ENCODE assay signal across 37 cellular contexts in genomic region chr1:74237035-74237434, GRCh38. TPM values are rescaled to one million over a fixed set of nuclear protein-coding genes. Genes with fewer than 3 reads are reported as not detected.
"Had no signal": no experiment of that assay in that cellular context is flagged by ENCODE, and none has a peak within 500 bp of the region (broad histone marks: within the 10 kb centered on the region; RNA-seq: fewer than 3 reads in every experiment).

No MANE protein-coding gene starts in this region.

- H3K4me3 ChIP-seq: ascending aorta, cardiac muscle cell had no signal

- H3K4me1 ChIP-seq: ascending aorta had no signal

- H3K9me3 ChIP-seq: ascending aorta had no signal

- H3K4me3 Mint-ChIP-seq: activated B cell treated with CpG ODN at 0.5 μM for 24 hours; activated CD4-positive, alpha-beta memory T cell treated with anti-CD3 and anti-CD28 coated beads for 36 hours; activated CD4-positive, alpha-beta T cell treated with anti-CD3 and anti-CD28 coated beads, Interleukin-2, amount 10 ng/mL, durations not matched to agents 24 days and 14 days; activated CD8-positive, alpha-beta T cell treated with anti-CD3 and anti-CD28 coated beads for 36 hours; activated naive CD4-positive, alpha-beta T cell treated with anti-CD3 and anti-CD28 coated beads, Interleukin-2, amount 10 ng/mL, durations not matched to agents 7 days and 5 days; activated naive CD4-positive, alpha-beta T cell treated with anti-CD3 and anti-CD28 coated beads, Interleukin-2, amount 50 U/mL, for 24 hours; activated naive CD8-positive, alpha-beta T cell; activated naive CD8-positive, alpha-beta T cell treated with anti-CD3 and anti-CD28 coated beads, Interleukin-2, amount 10 ng/mL, durations not matched to agents 7 days and 5 days; activated naive CD8-positive, alpha-beta T cell treated with anti-CD3 and anti-CD28 coated beads, Interleukin-2, amount 50 U/mL, for 24 hours; activated T-cell treated with anti-CD3 and anti-CD28 coated beads, Interleukin-2, amount 50 U/mL, for 4 hours; activated T-cell treated with anti-CD3 and anti-CD28 coated beads, Interleukin-2, amount 50 U/mL, for 72 hours; activated T-helper 1 cell treated with anti-CD3 and anti-CD28 coated beads, Interleukin-12 subunit alpha, Interleukin-12 subunit beta, Interleukin-2, Interleukin-4 antibody, amounts not matched to agents 30 ng/mL and 10 ng/mL and 1 ng/mL, durations not matched to agents 14 hours and 24 hours and 36 hours; brain; T-helper 1 cell treated with Interleukin-12 subunit alpha and Interleukin-12 subunit beta and Interleukin-4 antibody, amounts not matched to agents 30 μg/mL and 1 μg/mL, for 36 hours; T-helper 2 cell treated with Interferon-gamma antibody and Interleukin-4, amounts not matched to agents 5 μg/mL and 100 μg/mL, for 36 hours had no signal

- H3K27ac Mint-ChIP-seq: activated B cell treated with CpG ODN at 0.5 μM for 24 hours; activated CD4-positive, alpha-beta memory T cell treated with anti-CD3 and anti-CD28 coated beads for 36 hours; activated CD4-positive, alpha-beta T cell treated with anti-CD3 and anti-CD28 coated beads, Interleukin-2, amount 10 ng/mL, durations not matched to agents 24 days and 14 days; activated CD8-positive, alpha-beta T cell treated with anti-CD3 and anti-CD28 coated beads for 36 hours; activated naive CD4-positive, alpha-beta T cell treated with anti-CD3 and anti-CD28 coated beads, Interleukin-2, amount 10 ng/mL, durations not matched to agents 7 days and 5 days; activated naive CD4-positive, alpha-beta T cell treated with anti-CD3 and anti-CD28 coated beads, Interleukin-2, amount 50 U/mL, for 24 hours; activated naive CD8-positive, alpha-beta T cell; activated naive CD8-positive, alpha-beta T cell treated with anti-CD3 and anti-CD28 coated beads, Interleukin-2, amount 10 ng/mL, durations not matched to agents 7 days and 5 days; activated naive CD8-positive, alpha-beta T cell treated with anti-CD3 and anti-CD28 coated beads, Interleukin-2, amount 50 U/mL, for 24 hours; activated T-cell treated with anti-CD3 and anti-CD28 coated beads, Interleukin-2, amount 50 U/mL, for 72 hours; activated T-helper 1 cell treated with anti-CD3 and anti-CD28 coated beads, Interleukin-12 subunit alpha, Interleukin-12 subunit beta, Interleukin-2, Interleukin-4 antibody, amounts not matched to agents 30 ng/mL and 10 ng/mL and 1 ng/mL, durations not matched to agents 14 hours and 24 hours and 36 hours; activated T-helper 2 cell treated with anti-CD3 and anti-CD28 coated beads, Interferon-gamma antibody, Interleukin-2, Interleukin-4, amounts not matched to agents 10 μg/mL and 5 μg/mL and 100 μg/mL, durations not matched to agents 14 hours and 24 hours and 36 hours; brain; T-helper 1 cell treated with Interleukin-12 subunit alpha and Interleukin-12 subunit beta and Interleukin-4 antibody, amounts not matched to agents 30 μg/mL and 1 μg/mL, for 36 hours; T-helper 2 cell treated with Interferon-gamma antibody and Interleukin-4, amounts not matched to agents 5 μg/mL and 100 μg/mL, for 36 hours had no signal

- H3K4me1 Mint-ChIP-seq: activated B cell treated with CpG ODN at 0.5 μM for 24 hours; activated CD4-positive, alpha-beta T cell treated with anti-CD3 and anti-CD28 coated beads, Interleukin-2, amount 10 ng/mL, durations not matched to agents 24 days and 14 days; activated naive CD4-positive, alpha-beta T cell treated with anti-CD3 and anti-CD28 coated beads, Interleukin-2, amount 10 ng/mL, durations not matched to agents 7 days and 5 days; activated naive CD4-positive, alpha-beta T cell treated with anti-CD3 and anti-CD28 coated beads, Interleukin-2, amount 50 U/mL, for 24 hours; activated naive CD8-positive, alpha-beta T cell treated with anti-CD3 and anti-CD28 coated beads, Interleukin-2, amount 10 ng/mL, durations not matched to agents 7 days and 5 days; activated naive CD8-positive, alpha-beta T cell treated with anti-CD3 and anti-CD28 coated beads, Interleukin-2, amount 50 U/mL, for 24 hours; brain had no signal

- H3K36me3 Mint-ChIP-seq: activated CD4-positive, alpha-beta memory T cell treated with anti-CD3 and anti-CD28 coated beads for 36 hours; activated naive CD4-positive, alpha-beta T cell treated with anti-CD3 and anti-CD28 coated beads, Interleukin-2, amount 10 ng/mL, durations not matched to agents 7 days and 5 days; activated naive CD8-positive, alpha-beta T cell treated with anti-CD3 and anti-CD28 coated beads, Interleukin-2, amount 10 ng/mL, durations not matched to agents 7 days and 5 days had no signal

- H3K27me3 ChIP-seq: ascending aorta, cardiac muscle cell had no signal

- H3K27me3 Mint-ChIP-seq: activated B cell treated with CpG ODN at 0.5 μM for 24 hours; activated CD4-positive, alpha-beta memory T cell treated with anti-CD3 and anti-CD28 coated beads for 36 hours; activated CD4-positive, alpha-beta T cell treated with anti-CD3 and anti-CD28 coated beads, Interleukin-2, amount 10 ng/mL, durations not matched to agents 24 days and 14 days; activated CD8-positive, alpha-beta T cell treated with anti-CD3 and anti-CD28 coated beads for 36 hours; activated naive CD4-positive, alpha-beta T cell treated with anti-CD3 and anti-CD28 coated beads, Interleukin-2, amount 10 ng/mL, durations not matched to agents 7 days and 5 days; activated naive CD4-positive, alpha-beta T cell treated with anti-CD3 and anti-CD28 coated beads, Interleukin-2, amount 50 U/mL, for 24 hours; activated naive CD8-positive, alpha-beta T cell; activated naive CD8-positive, alpha-beta T cell treated with anti-CD3 and anti-CD28 coated beads, Interleukin-2, amount 10 ng/mL, durations not matched to agents 7 days and 5 days; activated naive CD8-positive, alpha-beta T cell treated with anti-CD3 and anti-CD28 coated beads, Interleukin-2, amount 50 U/mL, for 24 hours; brain had no signal

- H3K9me3 Mint-ChIP-seq: activated CD4-positive, alpha-beta T cell treated with anti-CD3 and anti-CD28 coated beads, Interleukin-2, amount 10 ng/mL, durations not matched to agents 24 days and 14 days; activated CD8-positive, alpha-beta T cell treated with anti-CD3 and anti-CD28 coated beads for 36 hours; activated naive CD4-positive, alpha-beta T cell treated with anti-CD3 and anti-CD28 coated beads, Interleukin-2, amount 10 ng/mL, durations not matched to agents 7 days and 5 days; activated naive CD8-positive, alpha-beta T cell treated with anti-CD3 and anti-CD28 coated beads, Interleukin-2, amount 10 ng/mL, durations not matched to agents 7 days and 5 days; activated T-helper 1 cell treated with anti-CD3 and anti-CD28 coated beads, Interleukin-12 subunit alpha, Interleukin-12 subunit beta, Interleukin-2, Interleukin-4 antibody, amounts not matched to agents 30 ng/mL and 10 ng/mL and 1 ng/mL, durations not matched to agents 14 hours and 24 hours and 36 hours; activated T-helper 2 cell treated with anti-CD3 and anti-CD28 coated beads, Interferon-gamma antibody, Interleukin-2, Interleukin-4, amounts not matched to agents 10 μg/mL and 5 μg/mL and 100 μg/mL, durations not matched to agents 14 hours and 24 hours and 36 hours; T-helper 1 cell treated with Interleukin-12 subunit alpha and Interleukin-12 subunit beta and Interleukin-4 antibody, amounts not matched to agents 30 μg/mL and 1 μg/mL, for 36 hours; T-helper 2 cell treated with Interferon-gamma antibody and Interleukin-4, amounts not matched to agents 5 μg/mL and 100 μg/mL, for 36 hours had no signal

- ATAC-seq: activated CD8-positive, alpha-beta T cell treated with anti-CD3 and anti-CD28 coated beads for 36 hours; activated naive CD8-positive, alpha-beta T cell treated with anti-CD3 and anti-CD28 coated beads, Interleukin-2, amount 50 U/mL, for 24 hours; activated T-cell treated with anti-CD3 and anti-CD28 coated beads, Interleukin-2, amount 50 U/mL, for 4 hours; activated T-cell treated with anti-CD3 and anti-CD28 coated beads, Interleukin-2, amount 50 U/mL, for 72 hours had no signal

- H3K36me3 ChIP-seq: cardiac muscle cell had no signal

- H3K27ac ChIP-seq: ascending aorta, cardiac muscle cell, VCaP had no signal

- DNase-seq: activated B cell treated with CpG ODN at 0.5 μM for 24 hours; activated CD4-positive, alpha-beta memory T cell treated with anti-CD3 and anti-CD28 coated beads for 36 hours; activated CD4-positive, alpha-beta T cell treated with anti-CD3 and anti-CD28 coated beads for 4 hours; activated CD4-positive, alpha-beta T cell treated with anti-CD3 and anti-CD28 coated beads, Interleukin-2, amount 10 ng/mL, durations not matched to agents 24 days and 14 days; activated CD4-positive, alpha-beta T cell treated with anti-CD3 and anti-CD28 coated beads, Interleukin-2, amount 50 U/mL, for 1 hour; activated CD4-positive, alpha-beta T cell treated with anti-CD3 and anti-CD28 coated beads, Interleukin-2, amount 50 U/mL, for 4 hours; activated CD4-positive, CD25-positive, alpha-beta regulatory T cell treated with anti-CD3 and anti-CD28 coated beads, Interleukin-2, amount 50 U/mL, for 72 hours; activated CD8-positive, alpha-beta memory T cell treated with anti-CD3 and anti-CD28 coated beads, Interleukin-2, amount 50 U/mL, for 4 hours; activated CD8-positive, alpha-beta T cell treated with anti-CD3 and anti-CD28 coated beads for 36 hours; activated effector memory CD4-positive, alpha-beta T cell treated with Interleukin-2 at 50 U/mL for 16 hours; activated gamma-delta T cell; activated naive CD4-positive, alpha-beta T cell treated with anti-CD3 and anti-CD28 coated beads, Interleukin-2, amount 10 ng/mL, durations not matched to agents 7 days and 5 days; activated naive CD4-positive, alpha-beta T cell treated with Interleukin-2 at 50 U/mL for 16 hours; activated naive CD8-positive, alpha-beta T cell treated with anti-CD3 and anti-CD28 coated beads, Interleukin-2, amount 10 ng/mL, durations not matched to agents 7 days and 5 days; activated naive CD8-positive, alpha-beta T cell treated with anti-CD3 and anti-CD28 coated beads, Interleukin-2, amount 50 U/mL, for 24 hours; activated T-cell treated with anti-CD3 and anti-CD28 coated beads for 4 hours; activated T-cell treated with anti-CD3 and anti-CD28 coated beads, Interleukin-2, amount 50 U/mL, for 1 hour; activated T-cell treated with anti-CD3 and anti-CD28 coated beads, Interleukin-2, amount 50 U/mL, for 4 hours; activated T-cell treated with anti-CD3 and anti-CD28 coated beads, Interleukin-2, amount 50 U/mL, for 72 hours; amygdala; anterior cingulate cortex; central memory CD4-positive, alpha-beta T cell; SW 1271; T-helper 1 cell; T-helper 2 cell; T-helper 9 cell had no signal

RNA-seq across cellular contexts. Expression of gene TNNI3K, which starts 1.8 kb away (rescaled TPM):
- total RNA-seq: activated B cell treated with CpG ODN at 0.5 μM for 24 hours; activated CD4-positive, alpha-beta T cell treated with anti-CD3 and anti-CD28 coated beads, Interleukin-2, amount 10 ng/mL, durations not matched to agents 24 days and 14 days; activated CD8-positive, alpha-beta memory T cell treated with anti-CD3 and anti-CD28 coated beads for 36 hours; activated T-cell treated with anti-CD3 and anti-CD28 coated beads, Interleukin-2, amount 50 U/mL, for 4 hours; activated T-helper 1 cell treated with anti-CD3 and anti-CD28 coated beads, Interleukin-12 subunit alpha, Interleukin-12 subunit beta, Interleukin-2, Interleukin-4 antibody, amounts not matched to agents 30 ng/mL and 10 ng/mL and 1 ng/mL, durations not matched to agents 14 hours and 24 hours and 36 hours; activated T-helper 2 cell treated with anti-CD3 and anti-CD28 coated beads, Interferon-gamma antibody, Interleukin-2, Interleukin-4, amounts not matched to agents 10 μg/mL and 5 μg/mL and 100 μg/mL, durations not matched to agents 14 hours and 24 hours and 36 hours had no signal

RNA-seq across cellular contexts. Expression of gene LRRIQ3, which starts 39.1 kb away (rescaled TPM):
- total RNA-seq: ascending aorta had no signal
